8 cellular contexts compared by ENCODE assay signal in the genomic region with DNA sequence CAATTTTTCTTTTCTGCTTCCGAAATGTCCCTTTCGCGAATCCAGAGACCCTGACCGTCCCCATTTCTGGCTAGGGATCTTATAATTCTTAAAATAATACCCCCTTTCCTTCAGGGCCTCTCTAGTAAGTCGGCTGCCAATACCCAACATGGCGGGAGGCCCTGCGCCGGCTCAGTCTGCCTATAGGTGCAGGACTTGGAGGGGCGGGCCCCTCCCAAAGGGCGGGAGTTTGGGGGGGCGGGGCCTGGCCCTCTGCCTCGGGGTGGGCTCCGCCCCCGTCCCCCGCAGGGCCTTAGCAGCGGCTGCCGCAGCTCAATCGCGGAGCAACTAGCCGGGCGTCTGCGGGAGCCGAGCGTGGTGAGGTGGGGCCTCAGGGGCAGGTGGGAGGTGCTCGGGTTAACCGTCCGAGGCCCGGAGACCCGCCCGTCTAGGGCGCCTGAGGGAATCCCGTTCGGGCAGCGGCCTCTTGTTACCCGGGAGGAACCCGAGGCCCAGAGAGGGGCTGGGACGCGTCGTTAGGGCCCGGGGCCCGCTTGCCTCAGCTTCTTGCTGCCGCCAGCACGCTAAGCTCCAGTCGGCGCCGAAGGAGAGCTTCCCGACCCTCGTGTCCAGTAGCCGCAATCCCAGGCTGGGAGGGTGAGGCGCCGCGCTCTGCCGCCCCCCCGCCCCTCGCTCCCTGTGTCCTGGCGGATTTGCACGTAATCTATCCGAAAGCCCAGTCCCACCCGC. TPM values are rescaled to one million over a fixed set of nuclear protein-coding genes. Genes with fewer than 3 reads are reported as not detected.
DNase-seq lines count a peak whose midpoint lies in the region; ATAC-seq and TF ChIP-seq lines count a peak whose summit lies in the region.

A gene with protein sequence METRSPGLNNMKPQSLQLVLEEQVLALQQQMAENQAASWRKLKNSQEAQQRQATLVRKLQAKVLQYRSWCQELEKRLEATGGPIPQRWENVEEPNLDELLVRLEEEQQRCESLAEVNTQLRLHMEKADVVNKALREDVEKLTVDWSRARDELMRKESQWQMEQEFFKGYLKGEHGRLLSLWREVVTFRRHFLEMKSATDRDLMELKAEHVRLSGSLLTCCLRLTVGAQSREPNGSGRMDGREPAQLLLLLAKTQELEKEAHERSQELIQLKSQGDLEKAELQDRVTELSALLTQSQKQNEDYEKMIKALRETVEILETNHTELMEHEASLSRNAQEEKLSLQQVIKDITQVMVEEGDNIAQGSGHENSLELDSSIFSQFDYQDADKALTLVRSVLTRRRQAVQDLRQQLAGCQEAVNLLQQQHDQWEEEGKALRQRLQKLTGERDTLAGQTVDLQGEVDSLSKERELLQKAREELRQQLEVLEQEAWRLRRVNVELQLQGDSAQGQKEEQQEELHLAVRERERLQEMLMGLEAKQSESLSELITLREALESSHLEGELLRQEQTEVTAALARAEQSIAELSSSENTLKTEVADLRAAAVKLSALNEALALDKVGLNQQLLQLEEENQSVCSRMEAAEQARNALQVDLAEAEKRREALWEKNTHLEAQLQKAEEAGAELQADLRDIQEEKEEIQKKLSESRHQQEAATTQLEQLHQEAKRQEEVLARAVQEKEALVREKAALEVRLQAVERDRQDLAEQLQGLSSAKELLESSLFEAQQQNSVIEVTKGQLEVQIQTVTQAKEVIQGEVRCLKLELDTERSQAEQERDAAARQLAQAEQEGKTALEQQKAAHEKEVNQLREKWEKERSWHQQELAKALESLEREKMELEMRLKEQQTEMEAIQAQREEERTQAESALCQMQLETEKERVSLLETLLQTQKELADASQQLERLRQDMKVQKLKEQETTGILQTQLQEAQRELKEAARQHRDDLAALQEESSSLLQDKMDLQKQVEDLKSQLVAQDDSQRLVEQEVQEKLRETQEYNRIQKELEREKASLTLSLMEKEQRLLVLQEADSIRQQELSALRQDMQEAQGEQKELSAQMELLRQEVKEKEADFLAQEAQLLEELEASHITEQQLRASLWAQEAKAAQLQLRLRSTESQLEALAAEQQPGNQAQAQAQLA (N-terminal part only) (plus strand): TSS at position 718 of the 729 bp plus-strand sequence. CDS start 6,770 bp downstream, outside the sequence.

- ATAC-seq in lower lobe of right lung: peak; percentile 99 to 100

- intact Hi-C loops in lower lobe of right lung (cut with DNase I): no loop called here

- H3K36me3 ChIP-seq in ectodermal cell (ENCODE audit: control insufficient read depth, insufficient read depth, low read length) (no peaks in the 10 kb centered on the region), lower lobe of right lung (peaks cover 1% of the 10 kb centered on the region)

- H3K27me3 ChIP-seq in ectodermal cell (ENCODE audit: control insufficient read depth, insufficient read depth, low read length, poor library complexity, severe bottlenecking) (no peaks in the 10 kb centered on the region), lower lobe of right lung (ENCODE audit: low read depth) (no peaks in the 10 kb centered on the region)

- H3K4me3 ChIP-seq in ectodermal cell (ENCODE audit: insufficient read depth, low read depth, low read length) (peak within 1 kb of the TSS; percentile 76), lower lobe of right lung (peak within 1 kb of the TSS; percentile 99)

- peaks cover 10% of the 10 kb centered on the region for H3K4me1 ChIP-seq in ectodermal cell (ENCODE audit: control insufficient read depth, insufficient read depth, low read length)
- peaks cover 27% of the 10 kb centered on the region for H3K4me1 ChIP-seq in lower lobe of right lung

- 0% methylated on average over 59 of the region's 59 CpGs for WGBS in ectodermal cell, 2 experiments

- H3K27ac ChIP-seq in ectodermal cell (ENCODE audit: insufficient read depth, low read depth, low read length, poor library complexity, severe bottlenecking) (peak within 1 kb of the TSS; percentile 90), lower lobe of right lung (peak within 1 kb of the TSS; percentile 89)

- no peak for TF ChIP-seq CTCF in GM20000 (IDR thresholded peaks at IDR 0.05; ENCODE audit: extremely low read depth, missing control alignments)
- no peak for TF ChIP-seq CTCF in lower lobe of right lung (IDR thresholded peaks at IDR 0.05)

- no peaks in the 10 kb centered on the region for H3K9me3 ChIP-seq in ectodermal cell (ENCODE audit: control insufficient read depth, low read length)
- no peaks in the 10 kb centered on the region for H3K9me3 ChIP-seq in lower lobe of right lung

- DNase-seq in CMK (ENCODE audit: low read depth): peak; percentile 92
- DNase-seq in GM20000 (ENCODE audit: low spot score): peak; percentile 95
- DNase-seq in HS-5 (ENCODE audit: low read depth): peak; percentile 90
- peak; percentile 53 for DNase-seq in NK-92 (lab: John Stamatoyannopoulos, UW; ENCODE audit: unreplicated experiment)
- peak; percentile 81 to 90 for DNase-seq in activated CD8-positive, alpha-beta memory T cell treated with anti-CD3 and anti-CD28 coated beads for 1 hour (ENCODE audit: extremely low read depth in 1 of 2, low read depth in 1 of 2)
- DNase-seq in lower lobe of right lung: peak; percentile 96
- DNase-seq in stimulated activated CD4-positive, alpha-beta T cell treated with anti-CD3 and anti-CD28 coated beads, TNF-alpha, amount 100 ng/mL, for 1 hour (ENCODE audit: low read depth in 3 of 3, low spot score in 1 of 3): peak; percentile 88 to 93 (median 88)

RNA-seq across cellular contexts. Expression of the gene that starts here (rescaled TPM):
- polyA plus RNA-seq in ectodermal cell (2013, experiment 1 of 4): 37.1 TPM
- 49.2 TPM for polyA plus RNA-seq in ectodermal cell (2013, experiment 2 of 4)
- 29.0 TPM for polyA plus RNA-seq in ectodermal cell (2013, experiment 3 of 4)
- polyA plus RNA-seq in ectodermal cell (2013, experiment 4 of 4): 37.0 TPM
- 30.7 TPM for total RNA-seq in lower lobe of right lung

Comparison
In these comparisons a context has a peak if more than half of its experiments do, and no peak if none do; other contexts are left out.
1. Peak in every context shown above with its lines: DNase-seq, ATAC-seq, H3K4me3 ChIP-seq and H3K27ac ChIP-seq.